ENCODE assay signal across 15 cellular contexts in the genomic region with DNA sequence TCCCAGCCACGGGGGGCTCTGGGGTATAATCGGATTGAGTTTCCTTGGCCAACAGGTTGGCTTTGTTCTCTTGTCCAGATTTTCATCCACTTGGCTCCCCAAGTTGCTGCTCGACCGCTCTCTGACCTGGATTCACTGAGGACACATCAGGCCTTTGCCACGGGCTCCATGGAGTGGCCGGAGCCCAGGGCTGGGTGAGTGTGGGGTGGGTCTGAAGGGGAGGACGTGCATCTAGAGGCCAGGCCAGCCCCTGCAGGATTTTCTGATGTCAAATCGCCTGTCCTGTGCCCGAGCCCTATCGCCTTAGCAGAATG.
"Had no signal": no experiment of that assay in that cellular context is flagged by ENCODE, and none has a peak within 500 bp of the region (broad histone marks: within the 10 kb centered on the region; RNA-seq: fewer than 3 reads in every experiment).

No MANE protein-coding gene starts in this region.

- H3K4me1 ChIP-seq: colonic mucosa, sigmoid colon, stomach had no signal

- H3K27ac ChIP-seq: colonic mucosa, hepatocyte, sigmoid colon, skin epidermis, stomach had no signal

- H3K9me3 ChIP-seq: colonic mucosa, sigmoid colon, stomach had no signal

- ATAC-seq: naive thymus-derived CD4-positive, alpha-beta T cell had no signal

- H3K4me3 Mint-ChIP-seq: endodermal cell; naive thymus-derived CD4-positive, alpha-beta T cell; nephron progenitor cell had no signal

- H3K4me2 ChIP-seq: hepatocyte had no signal

- H3K27ac Mint-ChIP-seq: naive thymus-derived CD4-positive, alpha-beta T cell; nephron progenitor cell had no signal

- H3K36me3 Mint-ChIP-seq: naive thymus-derived CD4-positive, alpha-beta T cell had no signal

- H3K4me3 ChIP-seq: colonic mucosa, hepatocyte, sigmoid colon, skin epidermis, stomach had no signal

- H3K36me3 ChIP-seq: colonic mucosa, sigmoid colon, stomach had no signal

- H3K27me3 ChIP-seq: colonic mucosa, hepatocyte, sigmoid colon, stomach had no signal

- DNase-seq: colonic mucosa; dermis blood vessel endothelial cell; effector CD4-positive, alpha-beta T cell; endodermal cell; foreskin melanocyte; kidney glomerular epithelial cell; naive thymus-derived CD4-positive, alpha-beta T cell; nephron progenitor cell; sigmoid colon; stimulated activated CD4-positive, alpha-beta T cell treated with anti-CD3 and anti-CD28 coated beads, Interleukin-2, amount 100 ng/mL, for 24 hours; stimulated activated naive CD4-positive, alpha-beta T cell; stomach; trophoblast cell had no signal

- H3K9me3 Mint-ChIP-seq: endodermal cell, nephron progenitor cell had no signal
